In the genomic region with DNA sequence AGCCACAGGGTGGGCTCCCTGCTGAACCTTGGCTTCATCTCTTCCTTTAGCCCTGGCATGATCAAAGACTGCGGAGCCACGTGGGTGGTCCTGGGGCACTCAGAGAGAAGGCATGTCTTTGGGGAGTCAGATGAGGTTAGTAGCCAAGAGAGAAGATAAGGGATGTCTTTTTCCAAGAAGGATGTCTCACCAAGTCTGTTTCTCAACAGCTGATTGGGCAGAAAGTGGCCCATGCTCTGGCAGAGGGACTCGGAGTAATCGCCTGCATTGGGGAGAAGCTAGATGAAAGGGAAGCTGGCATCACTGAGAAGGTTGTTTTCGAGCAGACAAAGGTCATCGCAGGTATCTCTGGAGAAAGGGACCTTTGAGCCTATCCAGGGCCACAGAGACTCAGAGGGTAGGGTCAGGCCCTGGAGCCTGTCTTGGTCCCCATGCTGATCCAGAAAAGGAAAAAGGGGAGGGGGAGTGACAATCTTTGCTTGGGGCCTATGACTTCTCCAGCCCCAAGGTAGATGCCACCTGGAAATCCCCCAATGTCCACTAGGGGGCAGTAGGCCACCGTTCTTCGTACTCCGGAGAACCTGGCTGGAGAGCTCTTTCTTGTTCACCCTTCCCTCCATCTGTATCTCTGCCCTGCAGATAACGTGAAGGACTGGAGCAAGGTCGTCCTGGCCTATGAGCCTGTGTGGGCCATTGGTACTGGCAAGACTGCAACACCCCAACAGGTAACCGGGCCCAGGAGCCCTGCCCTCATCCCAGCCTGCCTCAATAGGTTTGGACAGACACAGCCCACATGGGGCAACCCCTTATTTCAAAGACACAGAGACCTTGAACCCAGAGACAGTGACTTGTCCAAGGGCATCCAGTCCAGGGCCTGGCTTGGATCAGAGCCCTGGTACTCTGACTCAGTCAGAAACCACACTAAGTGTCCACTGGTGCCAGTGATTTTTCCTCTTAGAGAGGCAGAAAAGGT, we compare ENCODE assay signal across 8 cellular contexts. TPM values are rescaled to one million over a fixed set of nuclear protein-coding genes. Genes with fewer than 3 reads are reported as not detected.
DNase-seq lines count a peak whose midpoint lies in the region; ATAC-seq, FAIRE-seq and TF ChIP-seq lines count a peak whose summit lies in the region.

No MANE protein-coding gene starts in this region.

- H3K27ac ChIP-seq in BLaER1 (peak overlapping the region; percentile 96; the same call in 1 of the 2 replicates), endothelial cell of umbilical vein (ENCODE audit: insufficient read depth, low read depth, low read length) (no peak overlapping the region)

- POLR2A ChIA-PET in endothelial cell of umbilical vein (lab: Charles Lee), result interaction anchor here (0.7 to 2.4 kb wide), 3 partner anchors 15 to 74 kb away, joined by 3 to 48 read pairs (median 8); a partner anchor contains a TSS

- peak; percentile 71 for DNase-seq in HT1080 (ENCODE audit: low read depth)
- peak; percentile 56 to 76 for DNase-seq in NOMO-1 (lab: John Stamatoyannopoulos, UW; ENCODE audit: unreplicated experiment in 2 of 2)
- DNase-seq in activated CD8-positive, alpha-beta memory T cell treated with anti-CD3 and anti-CD28 coated beads for 48 hours (ENCODE audit: low read depth in 2 of 3, low spot score in 2 of 3), result peak in 2 of 3 experiments; percentile 52 to 71
- DNase-seq in endothelial cell of umbilical vein (ENCODE audit: low read depth, low spot score), result peak; percentile 75
- peak; percentile 88 for DNase-seq in mucosa of gallbladder (ENCODE audit: low spot score)
- DNase-seq in stimulated activated CD8-positive, alpha-beta memory T cell treated with anti-CD3 and anti-CD28 coated beads, Interleukin-2, amount 100 ng/mL, for 48 hours (ENCODE audit: low read depth in 2 of 2), result peak; percentile 61 to 77

- H3K27me3 ChIP-seq in BLaER1, result no peaks in the 10 kb centered on the region
- H3K27me3 ChIP-seq in endothelial cell of umbilical vein (ENCODE audit: control insufficient read depth in 2 of 2, insufficient read depth in 2 of 2, low read length in 2 of 2), result no peaks in the 10 kb centered on the region

- peak overlapping the region; percentile 98 for H3K9ac ChIP-seq in BLaER1
- H3K9ac ChIP-seq in endothelial cell of umbilical vein (replicated peaks; ENCODE audit: extremely low read depth, insufficient read depth, low read length), result no peak overlapping the region

- H2AFZ ChIP-seq in endothelial cell of umbilical vein (ENCODE audit: low read depth, low read length), result no peak overlapping the region

- H3K4me2 ChIP-seq in BLaER1, result peak overlapping the region; percentile 100
- H3K4me2 ChIP-seq in endothelial cell of umbilical vein (ENCODE audit: insufficient read depth, low read length), result peak overlapping the region; percentile 75

- peak; percentile 89 for FAIRE-seq in endothelial cell of umbilical vein (lab: Jason Lieb, UNC)

- dilution Hi-C loops in endothelial cell of umbilical vein (cut with MboI; ENCODE audit: extremely low pct_ligation_motif_present, low sequenced_read_pairs), result no loop called here

- no peaks in the 10 kb centered on the region for H3K9me1 ChIP-seq in endothelial cell of umbilical vein (replicated peaks; ENCODE audit: control insufficient read depth, extremely low read depth, insufficient read depth, low read length)

- H3K4me1 ChIP-seq in BLaER1 (peaks cover 67% of the 10 kb centered on the region), endothelial cell of umbilical vein (ENCODE audit: control insufficient read depth, extremely low read depth, insufficient read depth, low read length) (peaks cover 41% of the 10 kb centered on the region)

- H3K79me2 ChIP-seq in endothelial cell of umbilical vein (ENCODE audit: control insufficient read depth, insufficient read depth, low read length), result peaks cover 40% of the 10 kb centered on the region

- H3K36me3 ChIP-seq in BLaER1, result peaks cover 49% of the 10 kb centered on the region
- peaks cover 2 to 27% of the 10 kb centered on the region in 2 experiments for H3K36me3 ChIP-seq in endothelial cell of umbilical vein (ENCODE audit: control insufficient read depth in 2 of 2, extremely low read depth in 1 of 2, insufficient read depth in 2 of 2, low read length in 2 of 2)

- H4K20me1 ChIP-seq in BLaER1, result peaks cover 63% of the 10 kb centered on the region
- H4K20me1 ChIP-seq in endothelial cell of umbilical vein (replicated peaks; ENCODE audit: control insufficient read depth, extremely low read depth, insufficient read depth, low read length), result no peaks in the 10 kb centered on the region

- H3K4me3 ChIP-seq in BLaER1 (peak overlapping the region; percentile 86), endothelial cell of umbilical vein (replicated peaks in 1 of 3; ENCODE audit: insufficient read depth in 1 of 3, low read depth in 1 of 3, low read length in 3 of 3) (peak overlapping the region in 2 of 3 experiments; percentile 75 to 95)

- peak; percentile 85 to 87 for TF ChIP-seq CTCF in endothelial cell of umbilical vein (IDR thresholded peaks at IDR 0.05; ENCODE audit: extremely low read depth in 1 of 2, insufficient read depth in 1 of 2, low read depth in 1 of 2, low read length in 2 of 2)

- CTCF ChIA-PET in endothelial cell of umbilical vein (lab: Charles Lee), result interaction anchor here (0.6 to 3.9 kb wide), 41 partner anchors 9 to 245 kb away, joined by 3 to 43 read pairs (median 5); a partner anchor contains a TSS

- H3K9me3 ChIP-seq in BLaER1 (no peaks in the 10 kb centered on the region), endothelial cell of umbilical vein (replicated peaks; ENCODE audit: control insufficient read depth, insufficient read depth, low read length) (no peaks in the 10 kb centered on the region)

- BruUV-seq in endothelial cell of umbilical vein (replicated peaks; lab: Mats Ljungman, UMichigan), result no TSS peak

- intact Hi-C loops in endothelial cell of umbilical vein (cut with micrococcal nuclease), result loop anchor here (1.0 to 5.0 kb wide), 5 partner anchors 69 to 238 kb away; a partner anchor contains a TSS

- TF ChIP-seq POLR2A in endothelial cell of umbilical vein (IDR thresholded peaks at IDR 0.05; ENCODE audit: low read depth, low read length), result no peak

- ATAC-seq in GM21786 (IDR thresholded peaks at IDR 0.05; ENCODE audit: unreplicated experiment), result no peak

RNA-seq across cellular contexts. Expression of a gene that starts 2.0 kb away (rescaled TPM):
- total RNA-seq in HT1080 (2014; rRNA removed; shearing (Covaris generic)), result 1,401 and 1,471 TPM in 2 replicates
- 1,284 and 1,433 TPM in 2 replicates for polyA plus RNA-seq in HT1080 (2015; cell fraction: cytosol; rRNA removed)
- 795 and 966 TPM in 2 replicates for polyA plus RNA-seq in HT1080 (2015; cell fraction: nucleus; rRNA removed)
- total RNA-seq in endothelial cell of umbilical vein (643 and 676 TPM in 2 replicates), mucosa of gallbladder (610 TPM)
- polyA plus RNA-seq in endothelial cell of umbilical vein, result 1,816 and 2,057 TPM in 2 replicates
- 1,485 and 1,791 TPM in 2 replicates for polyA plus RNA-seq in endothelial cell of umbilical vein (2011; cell fraction: cytosol; rRNA removed)
- 885 and 1,074 TPM in 2 replicates for polyA plus RNA-seq in endothelial cell of umbilical vein (2011; cell fraction: nucleus; rRNA removed)
- polyA plus RNA-seq in endothelial cell of umbilical vein (2012), result 716 and 864 TPM in 2 replicates
- 1,234 and 1,344 TPM in 2 replicates for polyA minus RNA-seq in endothelial cell of umbilical vein
- 498 TPM for polyA minus RNA-seq in endothelial cell of umbilical vein (2011; cell fraction: cytosol; rRNA and poly(A)+ RNA removed)
- polyA minus RNA-seq in endothelial cell of umbilical vein (2011; cell fraction: nucleus; rRNA and poly(A)+ RNA removed), result 180 and 242 TPM in 2 replicates

RNA-seq across cellular contexts. Expression of a gene that starts 3.8 kb away (rescaled TPM):
- 15.7 and 20.0 TPM in 2 replicates for total RNA-seq in HT1080 (2014; rRNA removed; shearing (Covaris generic))
- 12.8 and 13.7 TPM in 2 replicates for polyA plus RNA-seq in HT1080 (2015; cell fraction: cytosol; rRNA removed)
- polyA plus RNA-seq in HT1080 (2015; cell fraction: nucleus; rRNA removed), result 12.7 and 14.1 TPM in 2 replicates
- 3.9 and 6.9 TPM in 2 replicates for total RNA-seq in endothelial cell of umbilical vein
- polyA plus RNA-seq in endothelial cell of umbilical vein, result 3.8 and 5.6 TPM in 2 replicates
- polyA plus RNA-seq in endothelial cell of umbilical vein (2011; cell fraction: cytosol; rRNA removed), result 3.0 and 3.6 TPM in 2 replicates
- polyA plus RNA-seq in endothelial cell of umbilical vein (2011; cell fraction: nucleus; rRNA removed), result 1.5 and 1.8 TPM in 2 replicates
- polyA plus RNA-seq in endothelial cell of umbilical vein (2012), result 3.3 and 4.1 TPM in 2 replicates
- 0.79 and 1.0 TPM in 2 replicates for polyA minus RNA-seq in endothelial cell of umbilical vein
- polyA minus RNA-seq in endothelial cell of umbilical vein (2011; cell fraction: cytosol; rRNA and poly(A)+ RNA removed), result 4.4 TPM
- polyA minus RNA-seq in endothelial cell of umbilical vein (2011; cell fraction: nucleus; rRNA and poly(A)+ RNA removed), result 0.58 and 1.2 TPM in 2 replicates
- total RNA-seq in mucosa of gallbladder, result 33.7 TPM

RNA-seq across cellular contexts. Expression of a gene that starts 17.4 kb away (rescaled TPM):
- total RNA-seq in HT1080 (2014; rRNA removed; shearing (Covaris generic)), result 109 and 112 TPM in 2 replicates
- polyA plus RNA-seq in HT1080 (2015; cell fraction: cytosol; rRNA removed), result 51.4 and 54.0 TPM in 2 replicates
- 143 and 144 TPM in 2 replicates for polyA plus RNA-seq in HT1080 (2015; cell fraction: nucleus; rRNA removed)
- total RNA-seq in endothelial cell of umbilical vein, result 126 and 135 TPM in 2 replicates
- 68.9 and 69.4 TPM in 2 replicates for polyA plus RNA-seq in endothelial cell of umbilical vein
- 64.7 and 67.7 TPM in 2 replicates for polyA plus RNA-seq in endothelial cell of umbilical vein (2011; cell fraction: cytosol; rRNA removed)
- 125 and 135 TPM in 2 replicates for polyA plus RNA-seq in endothelial cell of umbilical vein (2011; cell fraction: nucleus; rRNA removed)
- 85.0 and 92.6 TPM in 2 replicates for polyA plus RNA-seq in endothelial cell of umbilical vein (2012)
- 116 TPM in 2 replicates for polyA minus RNA-seq in endothelial cell of umbilical vein
- 45.7 TPM for polyA minus RNA-seq in endothelial cell of umbilical vein (2011; cell fraction: cytosol; rRNA and poly(A)+ RNA removed)
- polyA minus RNA-seq in endothelial cell of umbilical vein (2011; cell fraction: nucleus; rRNA and poly(A)+ RNA removed), result 34.8 and 40.9 TPM in 2 replicates
- 98.4 TPM for total RNA-seq in mucosa of gallbladder

RNA-seq across cellular contexts. Expression of a gene that starts 18.2 kb away (rescaled TPM):
- 129 and 190 TPM in 2 replicates for total RNA-seq in HT1080 (2014; rRNA removed; shearing (Covaris generic))
- polyA plus RNA-seq in HT1080 (2015; cell fraction: cytosol; rRNA removed), result 41.6 and 59.0 TPM in 2 replicates
- 125 and 147 TPM in 2 replicates for polyA plus RNA-seq in HT1080 (2015; cell fraction: nucleus; rRNA removed)
- total RNA-seq in endothelial cell of umbilical vein (44.3 and 44.8 TPM in 2 replicates), mucosa of gallbladder (2.2 TPM)
- polyA plus RNA-seq in endothelial cell of umbilical vein, result 53.5 and 67.2 TPM in 2 replicates
- polyA plus RNA-seq in endothelial cell of umbilical vein (2011; cell fraction: cytosol; rRNA removed), result 53.7 and 54.4 TPM in 2 replicates
- 67.2 and 95.9 TPM in 2 replicates for polyA plus RNA-seq in endothelial cell of umbilical vein (2011; cell fraction: nucleus; rRNA removed)
- polyA plus RNA-seq in endothelial cell of umbilical vein (2012), result 18.0 and 42.1 TPM in 2 replicates
- 23.0 and 24.7 TPM in 2 replicates for polyA minus RNA-seq in endothelial cell of umbilical vein
- polyA minus RNA-seq in endothelial cell of umbilical vein (2011; cell fraction: cytosol; rRNA and poly(A)+ RNA removed), result 68.0 TPM
- 22.1 and 29.1 TPM in 2 replicates for polyA minus RNA-seq in endothelial cell of umbilical vein (2011; cell fraction: nucleus; rRNA and poly(A)+ RNA removed)

RNA-seq across cellular contexts. Expression of a gene that starts 28.6 kb away (rescaled TPM):
- total RNA-seq in HT1080 (2014; rRNA removed; shearing (Covaris generic)), result 1.5 and 1.6 TPM in 2 replicates
- polyA plus RNA-seq in HT1080 (2015; cell fraction: cytosol; rRNA removed), result 2.3 and 3.7 TPM in 2 replicates
- polyA plus RNA-seq in HT1080 (2015; cell fraction: nucleus; rRNA removed), result 23.9 and 27.2 TPM in 2 replicates
- total RNA-seq in endothelial cell of umbilical vein (9.4 and 14.6 TPM in 2 replicates), mucosa of gallbladder (3.3 TPM)
- 12.0 and 12.6 TPM in 2 replicates for polyA plus RNA-seq in endothelial cell of umbilical vein
- 2.5 and 4.2 TPM in 2 replicates for polyA plus RNA-seq in endothelial cell of umbilical vein (2011; cell fraction: cytosol; rRNA removed)
- 78.5 and 90.7 TPM in 2 replicates for polyA plus RNA-seq in endothelial cell of umbilical vein (2011; cell fraction: nucleus; rRNA removed)
- 10.8 and 12.8 TPM in 2 replicates for polyA plus RNA-seq in endothelial cell of umbilical vein (2012)
- polyA minus RNA-seq in endothelial cell of umbilical vein, result 4.0 and 8.6 TPM in 2 replicates
- polyA minus RNA-seq in endothelial cell of umbilical vein (2011; cell fraction: cytosol; rRNA and poly(A)+ RNA removed), result not detected
- 14.4 and 18.7 TPM in 2 replicates for polyA minus RNA-seq in endothelial cell of umbilical vein (2011; cell fraction: nucleus; rRNA and poly(A)+ RNA removed)
